ENCODE assay signal across 23 cellular contexts in genomic region chr3:127220497-127220896, GRCh38. TPM values are rescaled to one million over a fixed set of nuclear protein-coding genes. Genes with fewer than 3 reads are reported as not detected.
DNase-seq lines count a peak whose midpoint lies in the region; ATAC-seq, FAIRE-seq and TF ChIP-seq lines count a peak whose summit lies in the region.
"Had no signal": no experiment of that assay in that cellular context is flagged by ENCODE, and none has a peak within 500 bp of the region (broad histone marks: within the 10 kb centered on the region; RNA-seq: fewer than 3 reads in every experiment).

No MANE protein-coding gene starts in this region.

- no peaks in the 10 kb centered on the region for H3F3A ChIP-seq in neural progenitor cell (ENCODE audit: low read depth)

- H3K4me1 Mint-ChIP-seq in neural progenitor cell: peaks cover 15% of the 10 kb centered on the region

- no peak overlapping the region for H3K4me3 Mint-ChIP-seq in neural progenitor cell
- H3K4me3 Mint-ChIP-seq: CD4-positive, alpha-beta T cell had no signal

- CTCF ChIA-PET in HEK293T (lab: Yijun Ruan, JAX): no interaction called here

- H3K27ac ChIP-seq in BLaER1 (peak overlapping the region; percentile 78), OCI-LY3 (ENCODE audit: low read length) (peak overlapping the region; percentile 69), neural progenitor cell (no peak overlapping the region)
- H3K27ac ChIP-seq: RWPE1 had no signal

- H3K79me2 ChIP-seq in OCI-LY3 (ENCODE audit: low read length) (no peaks in the 10 kb centered on the region), neural progenitor cell (ENCODE audit: low read depth) (no peaks in the 10 kb centered on the region)

- H3K4me1 ChIP-seq in BLaER1: peaks cover 95% of the 10 kb centered on the region
- peaks cover 77% of the 10 kb centered on the region for H3K4me1 ChIP-seq in OCI-LY3 (ENCODE audit: low read length)
- peaks cover 19% of the 10 kb centered on the region for H3K4me1 ChIP-seq in neural progenitor cell

- no peak; the same call in 1 of the 2 replicates for TF ChIP-seq POLR2A in GM12892 (IDR thresholded peaks at IDR 0.05; ENCODE audit: low read depth, low read length)

- H3K36me3 ChIP-seq in BLaER1 (no peaks in the 10 kb centered on the region), OCI-LY3 (replicated peaks; ENCODE audit: low read depth, low read length) (no peaks in the 10 kb centered on the region), neural progenitor cell (no peaks in the 10 kb centered on the region)

- no peak for DNase-seq in GM12892 (ENCODE audit: insufficient read length)
- no peak for DNase-seq in neural progenitor cell (ENCODE audit: low spot score)
- no peak for DNase-seq in NCI-H2081 treated with DMSO at 0.1 percent for 48 hours (lab: John Stamatoyannopoulos, UW)
- no peak for DNase-seq in activated effector memory CD4-positive, alpha-beta T cell treated with Interleukin-2 at 50 U/mL for 16 hours
- DNase-seq in HEK293T (ENCODE audit: extremely low spot score): no peak
- DNase-seq: Calu3; CD4-positive, alpha-beta T cell; IMR-90; NCI-H1417 treated with DMSO at 0.1 percent for 48 hours; NCI-H1930; NCI-H2171; NCI-H446; NK-92 treated with Interleukin-12 subunit alpha and Interleukin-12 subunit beta, amount 100 ng/mL, for 24 hours; OCI-M1 had no signal

- peak overlapping the region; percentile 55 for H3K27ac Mint-ChIP-seq in neural progenitor cell
- H3K27ac Mint-ChIP-seq: CD4-positive, alpha-beta T cell had no signal

- peak; percentile 89 for FAIRE-seq in GM12892 (lab: Jason Lieb, UNC)
- FAIRE-seq: GM12891, GM19239 had no signal

- H3K36me3 Mint-ChIP-seq in neural progenitor cell: no peaks in the 10 kb centered on the region

- TF ChIP-seq CTCF in OCI-LY3 (IDR thresholded peaks at IDR 0.05; ENCODE audit: low read depth, low read length) (no peak), neural progenitor cell (IDR thresholded peaks at IDR 0.05) (no peak)

- H3K9me3 ChIP-seq in BLaER1 (peaks cover 13% of the 10 kb centered on the region), OCI-LY3 (ENCODE audit: insufficient read depth, low read length) (no peaks in the 10 kb centered on the region), neural progenitor cell (ENCODE audit: low read depth) (no peaks in the 10 kb centered on the region)

- H3K9ac ChIP-seq in BLaER1 (peak overlapping the region; percentile 48; the same call in 1 of the 2 replicates), OCI-LY3 (ENCODE audit: low read length) (peak overlapping the region; percentile 46; the same call in 1 of the 2 replicates), neural progenitor cell (no peak overlapping the region)

- H2AFZ ChIP-seq in OCI-LY3 (ENCODE audit: low read depth, low read length): peak overlapping the region; percentile 53; the same call in 1 of the 2 replicates
- H2AFZ ChIP-seq in neural progenitor cell (replicated peaks): no peak overlapping the region

- POLR2A ChIA-PET in HEK293T (lab: Yijun Ruan, JAX): no interaction called here

- peak overlapping the region; percentile 49 for H3K4me3 ChIP-seq in BLaER1
- H3K4me3 ChIP-seq in OCI-LY3 (ENCODE audit: low read length): peak overlapping the region; percentile 54
- H3K4me3 ChIP-seq in neural progenitor cell: no peak overlapping the region

- peaks cover 13% of the 10 kb centered on the region for H3K27me3 ChIP-seq in BLaER1
- H3K27me3 ChIP-seq in OCI-LY3 (ENCODE audit: low read depth, low read length): no peaks in the 10 kb centered on the region
- no peaks in the 10 kb centered on the region for H3K27me3 ChIP-seq in neural progenitor cell

- H4K20me1 ChIP-seq in BLaER1 (no peaks in the 10 kb centered on the region), OCI-LY3 (ENCODE audit: insufficient read depth, low read length) (no peaks in the 10 kb centered on the region), neural progenitor cell (ENCODE audit: low read depth) (no peaks in the 10 kb centered on the region)

- ATAC-seq in GM21447 (IDR thresholded peaks at IDR 0.05; ENCODE audit: unreplicated experiment): no peak

- H3K4me2 ChIP-seq in BLaER1 (peak overlapping the region; percentile 90), OCI-LY3 (ENCODE audit: low read length) (peak overlapping the region; percentile 94), neural progenitor cell (no peak overlapping the region)

- H3K9me3 Mint-ChIP-seq in neural progenitor cell: peaks cover 10% of the 10 kb centered on the region

- peaks cover 13% of the 10 kb centered on the region for H3K27me3 Mint-ChIP-seq in neural progenitor cell (ENCODE audit: insufficient read depth, low read depth)

TF ChIP-seq in HEK293T, 16 proteins besides CTCF, POLR2A, EP300 and RAD21:
- TF ChIP-seq FOXA1 (IDR thresholded peaks at IDR 0.05): no peak
- TF ChIP-seq PKNOX1 (IDR thresholded peaks at IDR 0.05): no peak
- TF ChIP-seq NFRKB (IDR thresholded peaks at IDR 0.05): no peak
- TF ChIP-seq BHLHE40 (IDR thresholded peaks at IDR 0.05; ENCODE audit: borderline replicate concordance): no peak

RNA-seq across cellular contexts. Expression of gene PRR23E, which starts 27.6 kb away (rescaled TPM):
- polyA plus RNA-seq in GM12892 (2012; ENCODE audit: missing spikeins): not detected
- total RNA-seq in neural progenitor cell (ENCODE audit: low replicate concordance): not detected in 2 replicates
- total RNA-seq: Calu3; CD4-positive, alpha-beta T cell; H7; HT-29; IMR-90; LHCN-M2 had no signal
- polyA plus RNA-seq: IMR-90 had no signal
